In genomic region chr17:64472564-64472963, GRCh38 we compare ENCODE assay signal across 30 cellular contexts. TPM values are rescaled to one million over a fixed set of nuclear protein-coding genes. Genes with fewer than 3 reads are reported as not detected.
"Had no signal": no experiment of that assay in that cellular context is flagged by ENCODE, and none has a peak within 500 bp of the region (broad histone marks: within the 10 kb centered on the region; RNA-seq: fewer than 3 reads in every experiment).

No MANE protein-coding gene starts in this region.

- H3K27ac Mint-ChIP-seq: activated B cell treated with CpG ODN at 0.5 μM for 24 hours; activated CD8-positive, alpha-beta T cell treated with anti-CD3 and anti-CD28 coated beads for 36 hours; activated naive CD4-positive, alpha-beta T cell treated with anti-CD3 and anti-CD28 coated beads, Interleukin-2, amount 50 U/mL, for 24 hours; activated naive CD8-positive, alpha-beta T cell treated with anti-CD3 and anti-CD28 coated beads, Interleukin-2, amount 50 U/mL, for 24 hours; activated T-helper 17 cell treated with anti-CD3 and anti-CD28 coated beads, Interleukin-2, amount 50 U/mL, for 72 hours; nephron; progenitor cell of endocrine pancreas; stimulated activated memory B cell treated with anti-CD40 and anti-IgM and Interleukin-4, amounts not matched to agents 10 μg/mL and 1 μg/mL and 100 μg/mL, for 72 hours; T-helper 2 cell treated with Interferon-gamma antibody and Interleukin-4, amounts not matched to agents 5 μg/mL and 100 μg/mL, for 36 hours had no signal

- DNase-seq: activated B cell treated with CpG ODN at 0.5 μM for 24 hours; activated CD4-positive, alpha-beta T cell treated with anti-CD3 and anti-CD28 coated beads, Interleukin-2, amount 50 U/mL, for 1 hour; activated CD8-positive, alpha-beta T cell treated with anti-CD3 and anti-CD28 coated beads for 36 hours; activated naive CD8-positive, alpha-beta T cell treated with anti-CD3 and anti-CD28 coated beads, Interleukin-2, amount 50 U/mL, for 24 hours; activated T-cell treated with anti-CD3 and anti-CD28 coated beads, Interleukin-2, amount 50 U/mL, for 4 hours; amygdala; central memory CD4-positive, alpha-beta T cell; dermis blood vessel endothelial cell; effector CD4-positive, alpha-beta T cell; gastrocnemius medialis; glutamatergic neuron; islet precursor cell; left ventricle myocardium superior; mucosa of descending colon; ovary; stimulated activated CD4-positive, alpha-beta T cell treated with anti-CD3 and anti-CD28 coated beads, Interleukin-12 subunit alpha, Interleukin-12 subunit beta, amount 100 ng/mL, for 4 hours; stimulated activated CD4-positive, alpha-beta T cell treated with anti-CD3 and anti-CD28 coated beads, Interleukin-4, amount 100 ng/mL, for 4 hours; stimulated activated CD8-positive, alpha-beta memory T cell treated with anti-CD3 and anti-CD28 coated beads, Interleukin-4, amount 100 ng/mL, for 48 hours had no signal

- H3K27ac ChIP-seq: breast epithelium, epithelial cell of prostate, gastrocnemius medialis, neutrophil, ovary, skin epidermis, tibial nerve had no signal

- H3K9me3 ChIP-seq: breast epithelium, gastrocnemius medialis, mucosa of descending colon, neutrophil, ovary, tibial nerve had no signal

- H3K27me3 Mint-ChIP-seq: activated B cell treated with CpG ODN at 0.5 μM for 24 hours; activated CD8-positive, alpha-beta T cell treated with anti-CD3 and anti-CD28 coated beads for 36 hours; activated naive CD4-positive, alpha-beta T cell treated with anti-CD3 and anti-CD28 coated beads, Interleukin-2, amount 50 U/mL, for 24 hours; activated naive CD8-positive, alpha-beta T cell treated with anti-CD3 and anti-CD28 coated beads, Interleukin-2, amount 50 U/mL, for 24 hours; activated T-helper 17 cell treated with anti-CD3 and anti-CD28 coated beads, Interleukin-2, amount 50 U/mL, for 72 hours; progenitor cell of endocrine pancreas; stimulated activated memory B cell treated with anti-CD40 and anti-IgM and Interleukin-4, amounts not matched to agents 10 μg/mL and 1 μg/mL and 100 μg/mL, for 72 hours had no signal

- H3K4me1 ChIP-seq: breast epithelium, gastrocnemius medialis, tibial nerve had no signal

- H3K36me3 ChIP-seq: gastrocnemius medialis, ovary had no signal

- H3K4me3 ChIP-seq: breast epithelium, gastrocnemius medialis, mucosa of descending colon, ovary, skin epidermis, tibial nerve had no signal

- H3K4me3 Mint-ChIP-seq: activated B cell treated with CpG ODN at 0.5 μM for 24 hours; activated CD8-positive, alpha-beta T cell treated with anti-CD3 and anti-CD28 coated beads for 36 hours; activated naive CD4-positive, alpha-beta T cell treated with anti-CD3 and anti-CD28 coated beads, Interleukin-2, amount 50 U/mL, for 24 hours; activated naive CD8-positive, alpha-beta T cell treated with anti-CD3 and anti-CD28 coated beads, Interleukin-2, amount 50 U/mL, for 24 hours; activated T-cell treated with anti-CD3 and anti-CD28 coated beads, Interleukin-2, amount 50 U/mL, for 4 hours; activated T-helper 17 cell treated with anti-CD3 and anti-CD28 coated beads, Interleukin-2, amount 50 U/mL, for 72 hours; nephron; stimulated activated memory B cell treated with anti-CD40 and anti-IgM and Interleukin-4, amounts not matched to agents 10 μg/mL and 1 μg/mL and 100 μg/mL, for 72 hours; T-helper 2 cell treated with Interferon-gamma antibody and Interleukin-4, amounts not matched to agents 5 μg/mL and 100 μg/mL, for 36 hours had no signal

- ATAC-seq: activated CD8-positive, alpha-beta T cell treated with anti-CD3 and anti-CD28 coated beads for 36 hours; activated naive CD8-positive, alpha-beta T cell treated with anti-CD3 and anti-CD28 coated beads, Interleukin-2, amount 50 U/mL, for 24 hours; activated T-cell treated with anti-CD3 and anti-CD28 coated beads, Interleukin-2, amount 50 U/mL, for 4 hours; activated T-helper 17 cell treated with anti-CD3 and anti-CD28 coated beads, Interleukin-2, amount 50 U/mL, for 72 hours; gastrocnemius medialis; left ventricle myocardium superior; mucosa of descending colon; sciatic nerve; stimulated activated memory B cell treated with anti-CD40 and anti-IgM and Interleukin-4, amounts not matched to agents 10 μg/mL and 1 μg/mL and 100 μg/mL, for 72 hours had no signal

- H3K27me3 ChIP-seq: breast epithelium, gastrocnemius medialis, neutrophil, ovary, tibial nerve had no signal

- H3K9me3 Mint-ChIP-seq: activated B cell treated with CpG ODN at 0.5 μM for 24 hours; activated CD8-positive, alpha-beta T cell treated with anti-CD3 and anti-CD28 coated beads for 36 hours; activated naive CD4-positive, alpha-beta T cell treated with anti-CD3 and anti-CD28 coated beads, Interleukin-2, amount 50 U/mL, for 24 hours; activated naive CD8-positive, alpha-beta T cell treated with anti-CD3 and anti-CD28 coated beads, Interleukin-2, amount 50 U/mL, for 24 hours; activated T-cell treated with anti-CD3 and anti-CD28 coated beads, Interleukin-2, amount 50 U/mL, for 4 hours; activated T-helper 17 cell treated with anti-CD3 and anti-CD28 coated beads, Interleukin-2, amount 50 U/mL, for 72 hours; nephron; stimulated activated memory B cell treated with anti-CD40 and anti-IgM and Interleukin-4, amounts not matched to agents 10 μg/mL and 1 μg/mL and 100 μg/mL, for 72 hours; T-helper 2 cell treated with Interferon-gamma antibody and Interleukin-4, amounts not matched to agents 5 μg/mL and 100 μg/mL, for 36 hours had no signal

- H3K4me1 Mint-ChIP-seq: activated naive CD4-positive, alpha-beta T cell treated with anti-CD3 and anti-CD28 coated beads, Interleukin-2, amount 50 U/mL, for 24 hours; activated T-helper 17 cell treated with anti-CD3 and anti-CD28 coated beads, Interleukin-2, amount 50 U/mL, for 72 hours; nephron; stimulated activated memory B cell treated with anti-CD40 and anti-IgM and Interleukin-4, amounts not matched to agents 10 μg/mL and 1 μg/mL and 100 μg/mL, for 72 hours had no signal

RNA-seq across cellular contexts. Expression of gene MILR1, which starts 23.6 kb away (rescaled TPM):
- total RNA-seq: activated T-cell treated with anti-CD3 and anti-CD28 coated beads, Interleukin-2, amount 50 U/mL, for 4 hours; activated T-helper 17 cell treated with anti-CD3 and anti-CD28 coated beads, Interleukin-2, amount 50 U/mL, for 72 hours; progenitor cell of endocrine pancreas had no signal
